ENCODE assay signal across 36 cellular contexts in the genomic region with DNA sequence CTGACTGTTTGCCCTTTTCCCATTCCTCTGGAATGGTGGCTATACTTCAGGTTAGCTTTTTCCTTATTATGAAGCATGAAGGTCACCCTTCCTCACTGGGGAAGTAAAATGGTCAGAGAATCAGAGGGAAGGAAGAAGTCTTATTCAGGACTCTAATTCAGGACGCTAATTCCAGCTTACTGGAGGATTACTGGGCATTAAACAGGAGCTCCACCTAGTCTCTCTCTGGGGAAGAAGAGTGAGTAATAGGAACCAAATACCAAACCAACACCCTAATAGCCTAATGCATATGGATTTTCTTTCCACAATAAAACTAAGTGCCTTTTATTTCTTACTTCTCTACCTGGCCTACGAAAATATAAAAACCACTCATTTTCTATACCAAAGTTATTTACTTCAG. TPM values are rescaled to one million over a fixed set of nuclear protein-coding genes. Genes with fewer than 3 reads are reported as not detected.
"Had no signal": no experiment of that assay in that cellular context is flagged by ENCODE, and none has a peak within 500 bp of the region (broad histone marks: within the 10 kb centered on the region; RNA-seq: fewer than 3 reads in every experiment).

No MANE protein-coding gene starts in this region.

- ATAC-seq: activated CD4-positive, CD25-positive, alpha-beta regulatory T cell treated with anti-CD3 and anti-CD28 coated beads, Interleukin-2, amount 50 U/mL, for 24 hours; activated naive CD4-positive, alpha-beta T cell treated with anti-CD3 and anti-CD28 coated beads, Interleukin-2, amount 50 U/mL, for 72 hours; activated T-cell treated with anti-CD3 and anti-CD28 coated beads, Interleukin-2, amount 50 U/mL, for 4 hours; body of pancreas; WTC11 had no signal

- H3K27me3 ChIP-seq: adrenal gland, body of pancreas had no signal

- DNase-seq: activated CD4-positive, alpha-beta memory T cell treated with anti-CD3 and anti-CD28 coated beads for 36 hours; activated CD4-positive, alpha-beta T cell treated with anti-CD3 and anti-CD28 coated beads for 4 hours; activated CD4-positive, alpha-beta T cell treated with anti-CD3 and anti-CD28 coated beads, Interleukin-2, amount 50 U/mL, for 1 hour; activated CD8-positive, alpha-beta memory T cell treated with anti-CD3 and anti-CD28 coated beads, Interleukin-2, amount 50 U/mL, for 4 hours; activated gamma-delta T cell treated with Interleukin-2 at 50 U/mL for 16 hours; activated naive CD4-positive, alpha-beta T cell treated with anti-CD3 and anti-CD28 coated beads for 36 hours; activated T-cell treated with anti-CD3 and anti-CD28 coated beads for 4 hours; activated T-cell treated with anti-CD3 and anti-CD28 coated beads, Interleukin-2, amount 50 U/mL, for 4 hours; adrenal gland; body of pancreas; caudate nucleus; cerebellar nuclear complex; Karpas-422; NCI-H1105 treated with DMSO at 0.1 percent for 48 hours; NCI-H1436; NCI-H1694; NCI-H1930; NCI-H2081 treated with DMSO at 0.1 percent for 48 hours; NCI-H226; NCI-H446 treated with DMSO at 0.1 percent for 48 hours; NCI-H524; NCI-H69; NK-92 treated with Interleukin-12 subunit alpha and Interleukin-12 subunit beta, amount 100 ng/mL, for 24 hours; PC-9; Right ventricle myocardium superior; T1000 had no signal

- H3K4me1 ChIP-seq: adrenal gland, body of pancreas, breast epithelium had no signal

- H3K27ac ChIP-seq: adrenal gland, body of pancreas, breast epithelium, PC-9, SK-N-MC had no signal

- H3K9me3 ChIP-seq: adrenal gland, body of pancreas, breast epithelium had no signal

- H3K36me3 ChIP-seq: adrenal gland, breast epithelium had no signal

- H3K4me3 ChIP-seq: adrenal gland, body of pancreas, breast epithelium, PC-9, SK-N-MC had no signal

RNA-seq across cellular contexts. Expression of gene CRISP1, which starts 10.1 kb away (rescaled TPM):
- total RNA-seq: activated CD4-positive, alpha-beta memory T cell treated with anti-CD3 and anti-CD28 coated beads for 36 hours; activated naive CD4-positive, alpha-beta T cell treated with anti-CD3 and anti-CD28 coated beads for 36 hours; activated naive CD4-positive, alpha-beta T cell treated with anti-CD3 and anti-CD28 coated beads, Interleukin-2, amount 50 U/mL, for 72 hours; activated T-cell treated with anti-CD3 and anti-CD28 coated beads, Interleukin-2, amount 50 U/mL, for 4 hours; activated T-helper 1 cell treated with anti-CD3 and anti-CD28 coated beads, Interleukin-12 subunit alpha, Interleukin-12 subunit beta, Interleukin-2, Interleukin-4 antibody, amounts not matched to agents 30 ng/mL and 10 ng/mL and 1 ng/mL, durations not matched to agents 14 hours and 24 hours and 36 hours; adrenal gland; astrocyte; body of pancreas; breast epithelium; MCF 10A; PC-9; Right ventricle myocardium superior; T-helper 1 cell treated with Interleukin-12 subunit alpha and Interleukin-12 subunit beta and Interleukin-4 antibody, amounts not matched to agents 30 ng/mL and 1 ng/mL, for 36 hours; T-helper 2 cell treated with Interferon-gamma antibody and Interleukin-4, amounts not matched to agents 100 ng/mL and 5 ng/mL, for 36 hours; WTC11 had no signal
